Comparison of ENCODE assay signal across 8 cellular contexts in genomic region chr3:4504340-4505261, GRCh38.
DNase-seq lines count a peak whose midpoint lies in the region; ATAC-seq and TF ChIP-seq lines count a peak whose summit lies in the region.
"Had no signal": no experiment of that assay in that cellular context is flagged by ENCODE, and none has a peak within 500 bp of the region (broad histone marks: within the 10 kb centered on the region; RNA-seq: fewer than 3 reads in every experiment).

No MANE protein-coding gene starts in this region.

- no peaks in the 10 kb centered on the region for H3K27me3 Mint-ChIP-seq in dendritic cell treated with granulocyte-macrophage colony-stimulating factor and Interleukin-4, amounts not matched to agents 40 ng/mL and 50 ng/mL, for 4 days

- no peak overlapping the region for H3K4me3 ChIP-seq in neutrophil (ENCODE audit: low read depth in 1 of 2, low read length in 1 of 2)

- peak; percentile 22 for DNase-seq in SKM-1 (lab: John Stamatoyannopoulos, UW; ENCODE audit: unreplicated experiment)
- no peak for DNase-seq in T-helper 9 cell
- DNase-seq in globus pallidus (ENCODE audit: low spot score): no peak
- no peak for DNase-seq in NCI-H146 (lab: John Stamatoyannopoulos, UW)

- peak overlapping the region; percentile 19 for H3K27ac ChIP-seq in neutrophil

- peaks cover 9 to 15% of the 10 kb centered on the region in 2 experiments for H3K4me1 ChIP-seq in neutrophil (ENCODE audit: control insufficient read depth in 1 of 2, insufficient read depth in 1 of 2, low read depth in 1 of 2, low read length in 1 of 2)

- intact Hi-C loops in dendritic cell treated with granulocyte-macrophage colony-stimulating factor and Interleukin-4, amounts not matched to agents 40 ng/mL and 50 ng/mL, for 4 days (cut with micrococcal nuclease): loop anchor here (5.0 kb wide), 1 partner anchor 83 kb away; no protein-coding TSS in a partner anchor

- H3K36me3 ChIP-seq in neutrophil: no peaks in the 10 kb centered on the region

- H3K9me3 ChIP-seq in neutrophil: no peaks in the 10 kb centered on the region

- peaks cover 8% of the 10 kb centered on the region for H3K36me3 Mint-ChIP-seq in dendritic cell treated with granulocyte-macrophage colony-stimulating factor and Interleukin-4, amounts not matched to agents 40 ng/mL and 50 ng/mL, for 4 days (ENCODE audit: low read depth)

- peaks cover 51% of the 10 kb centered on the region for H3K4me1 Mint-ChIP-seq in dendritic cell treated with granulocyte-macrophage colony-stimulating factor and Interleukin-4, amounts not matched to agents 40 ng/mL and 50 ng/mL, for 4 days (ENCODE audit: low read depth)

- TF ChIP-seq CTCF in neutrophil (IDR thresholded peaks at IDR 0.05): no peak

- peak overlapping the region; percentile 40 for H3K27ac Mint-ChIP-seq in dendritic cell treated with granulocyte-macrophage colony-stimulating factor and Interleukin-4, amounts not matched to agents 40 ng/mL and 50 ng/mL, for 4 days

- H3K4me3 Mint-ChIP-seq in dendritic cell treated with granulocyte-macrophage colony-stimulating factor and Interleukin-4, amounts not matched to agents 40 ng/mL and 50 ng/mL, for 4 days: peak overlapping the region; percentile 18

- no peaks in the 10 kb centered on the region for H3K27me3 ChIP-seq in neutrophil

- H3K9me3 Mint-ChIP-seq in dendritic cell treated with granulocyte-macrophage colony-stimulating factor and Interleukin-4, amounts not matched to agents 40 ng/mL and 50 ng/mL, for 4 days: no peaks in the 10 kb centered on the region

- peak; percentile 11 for ATAC-seq in HG03432 (IDR thresholded peaks at IDR 0.05; ENCODE audit: unreplicated experiment)
- ATAC-seq: Panc1 had no signal
